ENCODE assay signal across 18 cellular contexts in the genomic region with DNA sequence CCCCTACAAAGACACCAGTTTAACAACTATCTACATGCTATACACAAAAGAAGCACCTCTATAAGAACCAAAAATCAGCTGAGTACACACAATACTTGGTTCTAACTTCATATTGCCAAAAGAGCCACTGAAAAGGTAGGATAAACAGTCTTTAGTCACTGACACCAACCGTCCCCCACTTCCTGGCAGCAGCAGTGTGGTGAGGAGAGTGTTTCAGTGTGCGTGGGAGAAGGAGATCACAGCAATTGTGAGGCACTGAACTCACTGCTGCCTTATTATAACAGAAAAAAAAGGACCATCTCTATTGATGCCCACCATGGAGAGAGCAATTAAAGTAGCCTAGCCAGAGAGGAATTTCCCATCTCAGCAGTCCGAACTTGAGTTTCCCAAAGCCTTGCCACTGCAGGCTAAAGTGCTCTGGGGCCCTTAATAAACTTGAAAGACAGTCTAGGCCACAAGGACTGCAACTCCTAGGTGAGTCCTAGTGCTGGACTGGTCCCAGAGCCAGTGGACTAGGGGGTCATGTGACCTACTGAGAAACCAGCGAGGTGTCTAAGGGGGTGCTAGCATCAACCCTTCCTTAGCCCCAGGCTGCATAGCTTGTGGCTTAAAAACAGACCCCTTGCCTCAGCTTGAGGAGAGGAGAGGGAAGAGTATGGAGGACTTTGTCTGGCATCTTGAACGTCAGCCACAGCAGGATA. TPM values are rescaled to one million over a fixed set of nuclear protein-coding genes. Genes with fewer than 3 reads are reported as not detected.
DNase-seq lines count a peak whose midpoint lies in the region; FAIRE-seq and TF ChIP-seq lines count a peak whose summit lies in the region.
"Had no signal": no experiment of that assay in that cellular context is flagged by ENCODE, and none has a peak within 500 bp of the region (broad histone marks: within the 10 kb centered on the region; RNA-seq: fewer than 3 reads in every experiment).

No MANE protein-coding gene starts in this region.

- no peaks in the 10 kb centered on the region for H3K79me2 ChIP-seq in mammary epithelial cell (ENCODE audit: insufficient read depth, low read length)

- TF ChIP-seq CTCF in mammary epithelial cell (conservative IDR thresholded peaks at IDR 0.05 in 1 of 2, IDR thresholded peaks at IDR 0.05 in 1 of 2; ENCODE audit: extremely low read depth in 1 of 2, insufficient read depth in 1 of 2, low read depth in 1 of 2, low read length in 2 of 2) (no peak), breast epithelium (IDR thresholded peaks at IDR 0.05) (no peak), nephron progenitor cell (IDR thresholded peaks at IDR 0.05) (no peak)

- peaks cover 15% of the 10 kb centered on the region for H3K4me1 ChIP-seq in mammary epithelial cell (ENCODE audit: insufficient read depth, low read length)
- no peaks in the 10 kb centered on the region for H3K4me1 ChIP-seq in breast epithelium
- H3K4me1 ChIP-seq in thymus (ENCODE audit: control insufficient read depth, insufficient read depth, low read length), result peaks cover 14% of the 10 kb centered on the region
- H3K4me1 ChIP-seq: neural progenitor cell, transverse colon had no signal

- H3K27me3 Mint-ChIP-seq in nephron progenitor cell (ENCODE audit: low read depth, poor library complexity), result no peaks in the 10 kb centered on the region

- CTCF ChIA-PET in mammary epithelial cell (lab: Charles Lee; ENCODE audit: low non-redundant PET), result no interaction called here

- H3K27ac ChIP-seq in mammary epithelial cell (ENCODE audit: insufficient read depth, low read depth, low read length) (no peak overlapping the region), breast epithelium (no peak overlapping the region), thymus (ENCODE audit: low read depth) (peak overlapping the region; percentile 95)
- H3K27ac ChIP-seq: neural progenitor cell, transverse colon, VCaP had no signal

- no peak overlapping the region for H3K4me3 Mint-ChIP-seq in nephron progenitor cell
- H3K4me3 Mint-ChIP-seq: neural progenitor cell had no signal

- H2AFZ ChIP-seq in mammary epithelial cell (ENCODE audit: low read depth, low read length), result peak overlapping the region; percentile 51
- H2AFZ ChIP-seq: neural progenitor cell had no signal

- H3K4me2 ChIP-seq in mammary epithelial cell (ENCODE audit: insufficient read depth, low read depth, low read length), result no peak overlapping the region
- H3K4me2 ChIP-seq: neural progenitor cell had no signal

- H3K27me3 ChIP-seq in mammary epithelial cell (ENCODE audit: insufficient read depth, low read length) (no peaks in the 10 kb centered on the region), breast epithelium (no peaks in the 10 kb centered on the region), thymus (ENCODE audit: control insufficient read depth, insufficient read depth) (no peaks in the 10 kb centered on the region)
- H3K27me3 ChIP-seq: neural progenitor cell, transverse colon had no signal

- BruUV-seq in mammary epithelial cell (replicated peaks; lab: Mats Ljungman, UMichigan), result no TSS peak

- FAIRE-seq in GM12892 (lab: Jason Lieb, UNC), result no peak
- FAIRE-seq: small intestine had no signal

- H3K36me3 Mint-ChIP-seq in nephron progenitor cell (ENCODE audit: low read depth), result no peaks in the 10 kb centered on the region
- H3K36me3 Mint-ChIP-seq: neural progenitor cell had no signal

- in situ Hi-C loops in mammary epithelial cell (cut with MboI; ENCODE audit: low sequenced_read_pairs in 2 of 2), result no loop called here

- DNase-seq in mammary epithelial cell (no peak), breast epithelium (ENCODE audit: low spot score in 2 of 2) (no peak), activated T-cell treated with anti-CD3 and anti-CD28 coated beads for 4 hours (peak; percentile 5), nephron progenitor cell (no peak), NCI-H748 treated with DMSO at 0.1 percent for 48 hours (lab: John Stamatoyannopoulos, UW) (no peak), GM12892 (ENCODE audit: insufficient read length) (no peak), NCI-H2196 treated with DMSO at 0.1 percent for 48 hours (lab: John Stamatoyannopoulos, UW; ENCODE audit: unreplicated experiment) (no peak)
- DNase-seq: aorta; DMS79; effector memory CD4-positive, alpha-beta T cell; left cardiac atrium; NCI-H1048; NCI-H510A; small intestine; transverse colon had no signal

- TF ChIP-seq POLR2A in breast epithelium (IDR thresholded peaks at IDR 0.05) (no peak), GM12892 (IDR thresholded peaks at IDR 0.05; ENCODE audit: low read depth, low read length) (no peak)

- 61% methylated on average over 5 of the region's 5 CpGs for WGBS in mammary epithelial cell (ENCODE audit: low coverage, missing lambda C conversion rate)
- WGBS in thymus, result 51% methylated on average over 5 of the region's 5 CpGs

- H3K27ac Mint-ChIP-seq in nephron progenitor cell, result peak overlapping the region; percentile 62
- H3K27ac Mint-ChIP-seq: neural progenitor cell had no signal

- H3K9me3 Mint-ChIP-seq in nephron progenitor cell, result peaks cover 19% of the 10 kb centered on the region

- H3K9me3 ChIP-seq in mammary epithelial cell (replicated peaks; ENCODE audit: insufficient read depth, low read length), result peaks cover 16% of the 10 kb centered on the region
- H3K9me3 ChIP-seq in breast epithelium, result no peaks in the 10 kb centered on the region
- H3K9me3 ChIP-seq in thymus (ENCODE audit: control insufficient read depth), result no peaks in the 10 kb centered on the region
- H3K9me3 ChIP-seq: transverse colon had no signal

- H3K4me1 Mint-ChIP-seq in nephron progenitor cell, result peaks cover 8% of the 10 kb centered on the region

- H3K36me3 ChIP-seq in mammary epithelial cell (ENCODE audit: insufficient read depth, low read length), result no peaks in the 10 kb centered on the region
- no peaks in the 10 kb centered on the region for H3K36me3 ChIP-seq in breast epithelium
- no peaks in the 10 kb centered on the region for H3K36me3 ChIP-seq in thymus (ENCODE audit: control insufficient read depth, insufficient read depth)
- H3K36me3 ChIP-seq: neural progenitor cell, transverse colon had no signal

- dilution Hi-C loops in mammary epithelial cell (cut with HindIII; ENCODE audit: low sequenced_read_pairs), result no loop called here

- intact Hi-C loops in mammary epithelial cell (cut with micrococcal nuclease), result no loop called here
- intact Hi-C loops in breast epithelium (cut with DNase I; ENCODE audit: low total_unique reads), result no loop called here

- no peak overlapping the region for H3K9ac ChIP-seq in mammary epithelial cell (ENCODE audit: insufficient read depth, low read length)
- H3K9ac ChIP-seq: neural progenitor cell had no signal

- no peaks in the 10 kb centered on the region for H4K20me1 ChIP-seq in mammary epithelial cell (ENCODE audit: insufficient read depth, low read length)

- H3K4me3 ChIP-seq in mammary epithelial cell (replicated peaks in 1 of 3; ENCODE audit: insufficient read depth in 1 of 3, low read depth in 2 of 3, low read length in 3 of 3), result no peak overlapping the region
- no peak overlapping the region for H3K4me3 ChIP-seq in breast epithelium
- H3K4me3 ChIP-seq in thymus (ENCODE audit: low read length), result no peak overlapping the region
- H3K4me3 ChIP-seq: neural progenitor cell, transverse colon had no signal

RNA-seq across cellular contexts. Expression of gene LMNTD1, which starts 37.1 kb away (rescaled TPM):
- total RNA-seq in mammary epithelial cell (1 to 10 TPM in 1 of 2 donors, under 1 TPM in 1; 0.33 to 1.2 TPM), breast epithelium (not detected)
- polyA plus RNA-seq in mammary epithelial cell (0.28 TPM), thymus (0.14 TPM)
- not detected for polyA minus RNA-seq in mammary epithelial cell
- not detected for polyA plus RNA-seq in GM12892 (2012; ENCODE audit: missing spikeins)
- total RNA-seq: aorta, transverse colon had no signal
- polyA plus RNA-seq: aorta, small intestine had no signal
